In the genomic region with DNA sequence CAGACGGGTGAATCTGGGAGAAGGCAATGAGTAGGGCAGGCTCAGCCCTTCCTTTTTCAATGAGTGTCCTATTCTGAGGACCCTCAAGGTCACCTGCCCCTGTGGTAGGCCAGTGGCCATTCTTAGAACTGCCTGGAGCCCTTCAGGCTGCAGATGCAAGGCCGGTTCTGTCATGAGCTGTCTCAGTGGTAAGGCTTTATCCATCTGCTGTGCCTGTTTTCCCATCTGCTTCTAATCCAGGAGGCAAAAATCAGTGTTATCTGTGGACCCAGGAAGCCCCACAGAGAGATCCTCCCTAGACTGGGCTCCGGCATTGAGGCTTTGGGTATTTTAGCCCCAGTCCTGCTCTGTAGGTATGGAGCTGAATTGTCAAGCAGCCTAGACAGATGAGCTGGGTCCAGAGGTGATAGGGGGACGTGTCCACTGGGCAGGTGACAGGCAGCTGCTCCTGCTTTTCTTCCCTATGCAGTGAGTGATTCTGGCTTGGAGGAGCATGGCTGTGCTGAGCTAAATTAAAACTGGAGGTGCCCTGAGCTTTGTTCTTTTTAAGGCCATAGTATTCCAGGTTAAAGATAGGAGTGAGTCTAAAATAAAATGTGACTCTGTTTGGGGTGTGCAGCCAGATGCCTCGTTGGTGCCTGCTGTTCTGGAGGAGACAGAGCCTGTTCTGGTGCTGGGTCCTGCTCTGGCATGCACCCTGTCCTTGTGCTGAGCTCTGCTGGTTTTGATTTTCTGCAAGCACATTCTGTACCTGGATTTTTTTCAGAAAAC, we compare ENCODE assay signal across 33 cellular contexts.
DNase-seq lines count a peak whose midpoint lies in the region; ATAC-seq and TF ChIP-seq lines count a peak whose summit lies in the region.
"Had no signal": no experiment of that assay in that cellular context is flagged by ENCODE, and none has a peak within 500 bp of the region (broad histone marks: within the 10 kb centered on the region; RNA-seq: fewer than 3 reads in every experiment).

No MANE protein-coding gene starts in this region.

- POLR2A ChIA-PET in Caco-2 (lab: Charles Lee), result no interaction called here

- CTCF ChIA-PET in Caco-2 (lab: Charles Lee), result no interaction called here

- no peaks in the 10 kb centered on the region for H3K36me3 ChIP-seq in Caco-2 (ENCODE audit: control insufficient read depth, insufficient read depth, low read length)
- H3K36me3 ChIP-seq: suprapubic skin, uterus had no signal

- BruUV-seq in Caco-2 (replicated peaks; lab: Mats Ljungman, UMichigan), result no TSS peak

- intact Hi-C loops in Right ventricle myocardium inferior (cut with DNase I) (no loop called here), cardiac septum (cut with DNase I) (loop anchor here (2.0 kb wide), 1 partner anchor 23 kb away; no protein-coding TSS in a partner anchor), Right ventricle myocardium superior (cut with DNase I) (no loop called here), Caco-2 (cut with micrococcal nuclease; ENCODE audit: unreplicated experiment) (no loop called here)
- intact Hi-C loops in activated CD4-positive, alpha-beta T cell treated with anti-CD3 and anti-CD28 coated beads, Interleukin-2, amount 10 ng/mL, durations not matched to agents 24 days and 14 days (cut with micrococcal nuclease), result no loop called here

- peaks cover 13% of the 10 kb centered on the region for H3K36me3 Mint-ChIP-seq in nephron (ENCODE audit: low read depth)
- H3K36me3 Mint-ChIP-seq in activated CD4-positive, alpha-beta T cell treated with anti-CD3 and anti-CD28 coated beads, Interleukin-2, amount 10 ng/mL, durations not matched to agents 24 days and 14 days (ENCODE audit: low read depth), result no peaks in the 10 kb centered on the region
- no peaks in the 10 kb centered on the region for H3K36me3 Mint-ChIP-seq in Caco-2 (ENCODE audit: insufficient read depth, unreplicated experiment)
- H3K36me3 Mint-ChIP-seq: CD8-positive, alpha-beta T cell; stimulated activated naive B cell treated with anti-CD40 and anti-IgM and Interleukin-4, amounts not matched to agents 10 μg/mL and 1 μg/mL and 100 μg/mL, for 72 hours had no signal

- H3K27me3 ChIP-seq in Caco-2 (replicated peaks; ENCODE audit: control insufficient read depth, insufficient read depth, low read length), result no peaks in the 10 kb centered on the region
- H3K27me3 ChIP-seq: body of pancreas, suprapubic skin, uterus had no signal

- DNase-seq in Right ventricle myocardium inferior (ENCODE audit: missing footprints) (no peak), cardiac septum (ENCODE audit: low spot score) (no peak), Right ventricle myocardium superior (peak; percentile 52), Caco-2 (no peak), DMS153 (lab: John Stamatoyannopoulos, UW) (no peak)
- DNase-seq in activated CD4-positive, alpha-beta T cell treated with anti-CD3 and anti-CD28 coated beads, Interleukin-2, amount 10 ng/mL, durations not matched to agents 24 days and 14 days, result no peak
- DNase-seq: activated CD4-positive, alpha-beta T cell treated with anti-CD3 and anti-CD28 coated beads, Interleukin-2, amount 10 ng/mL, durations not matched to agents 7 days and 5 days; activated T-cell treated with anti-CD3 and anti-CD28 coated beads, Interleukin-2, amount 50 U/mL, for 4 hours; AML-193; body of pancreas; CD8-positive, alpha-beta T cell; cortex of kidney; DMS79; effector memory CD8-positive, alpha-beta T cell; foreskin fibroblast; GF-D8; H9; IMR-90; NCI-H1930; NCI-H345; NCI-H774; OCI-M1; posterior cingulate gyrus; stimulated activated CD4-positive, alpha-beta T cell treated with anti-CD3 and anti-CD28 coated beads, Interleukin-4, amount 100 ng/mL, for 4 hours; stimulated activated naive B cell treated with anti-CD40 and anti-IgM and Interleukin-4, amounts not matched to agents 10 μg/mL and 1 μg/mL and 100 μg/mL, for 72 hours; SW 1271; T1000; uterus had no signal

- H3K9me3 ChIP-seq in Caco-2, result no peaks in the 10 kb centered on the region
- H3K9me3 ChIP-seq: A549, body of pancreas, suprapubic skin, uterus had no signal

- H3K4me1 Mint-ChIP-seq in nephron (peaks cover 67% of the 10 kb centered on the region), Caco-2 (ENCODE audit: low read depth, unreplicated experiment) (no peaks in the 10 kb centered on the region)
- H3K4me1 Mint-ChIP-seq in activated CD4-positive, alpha-beta T cell treated with anti-CD3 and anti-CD28 coated beads, Interleukin-2, amount 10 ng/mL, durations not matched to agents 24 days and 14 days, result no peaks in the 10 kb centered on the region
- H3K4me1 Mint-ChIP-seq: activated CD4-positive, alpha-beta T cell treated with anti-CD3 and anti-CD28 coated beads, Interleukin-2, amount 10 ng/mL, durations not matched to agents 7 days and 5 days had no signal

- ATAC-seq in Right ventricle myocardium inferior, result peak; percentile 86
- ATAC-seq in Right ventricle myocardium superior (ENCODE audit: poor library complexity), result peak; percentile 84
- no peak for ATAC-seq in GM18505 (IDR thresholded peaks at IDR 0.05; ENCODE audit: unreplicated experiment)
- ATAC-seq: A549; activated T-cell treated with anti-CD3 and anti-CD28 coated beads, Interleukin-2, amount 50 U/mL, for 4 hours; body of pancreas; CD8-positive, alpha-beta T cell; effector memory CD8-positive, alpha-beta T cell; sciatic nerve; stimulated activated naive B cell treated with anti-CD40 and anti-IgM and Interleukin-4, amounts not matched to agents 10 μg/mL and 1 μg/mL and 100 μg/mL, for 72 hours had no signal

- H3K4me1 ChIP-seq in Caco-2, result no peaks in the 10 kb centered on the region
- H3K4me1 ChIP-seq: A549, body of pancreas, uterus had no signal

- H3K27me3 Mint-ChIP-seq in nephron (ENCODE audit: low read depth) (no peaks in the 10 kb centered on the region), Caco-2 (ENCODE audit: insufficient read depth, unreplicated experiment) (no peaks in the 10 kb centered on the region)
- H3K27me3 Mint-ChIP-seq in activated CD4-positive, alpha-beta T cell treated with anti-CD3 and anti-CD28 coated beads, Interleukin-2, amount 10 ng/mL, durations not matched to agents 24 days and 14 days, result no peaks in the 10 kb centered on the region
- H3K27me3 Mint-ChIP-seq: activated CD4-positive, alpha-beta T cell treated with anti-CD3 and anti-CD28 coated beads, Interleukin-2, amount 10 ng/mL, durations not matched to agents 7 days and 5 days; stimulated activated naive B cell treated with anti-CD40 and anti-IgM and Interleukin-4, amounts not matched to agents 10 μg/mL and 1 μg/mL and 100 μg/mL, for 72 hours had no signal

- H3K4me3 Mint-ChIP-seq in nephron (no peak overlapping the region), Caco-2 (ENCODE audit: unreplicated experiment) (no peak overlapping the region)
- H3K4me3 Mint-ChIP-seq in activated CD4-positive, alpha-beta T cell treated with anti-CD3 and anti-CD28 coated beads, Interleukin-2, amount 10 ng/mL, durations not matched to agents 24 days and 14 days, result no peak overlapping the region
- H3K4me3 Mint-ChIP-seq: activated CD4-positive, alpha-beta T cell treated with anti-CD3 and anti-CD28 coated beads, Interleukin-2, amount 10 ng/mL, durations not matched to agents 7 days and 5 days; activated T-cell treated with anti-CD3 and anti-CD28 coated beads, Interleukin-2, amount 50 U/mL, for 4 hours; CD8-positive, alpha-beta T cell; effector memory CD8-positive, alpha-beta T cell; H9; stimulated activated naive B cell treated with anti-CD40 and anti-IgM and Interleukin-4, amounts not matched to agents 10 μg/mL and 1 μg/mL and 100 μg/mL, for 72 hours had no signal

- peak overlapping the region; percentile 16 to 69 (median 28) for H3K27ac Mint-ChIP-seq in nephron
- no peak overlapping the region for H3K27ac Mint-ChIP-seq in activated CD4-positive, alpha-beta T cell treated with anti-CD3 and anti-CD28 coated beads, Interleukin-2, amount 10 ng/mL, durations not matched to agents 24 days and 14 days
- no peak overlapping the region for H3K27ac Mint-ChIP-seq in Caco-2 (ENCODE audit: unreplicated experiment)
- H3K27ac Mint-ChIP-seq: activated CD4-positive, alpha-beta T cell treated with anti-CD3 and anti-CD28 coated beads, Interleukin-2, amount 10 ng/mL, durations not matched to agents 7 days and 5 days; CD8-positive, alpha-beta T cell; effector memory CD8-positive, alpha-beta T cell; stimulated activated naive B cell treated with anti-CD40 and anti-IgM and Interleukin-4, amounts not matched to agents 10 μg/mL and 1 μg/mL and 100 μg/mL, for 72 hours had no signal

- TF ChIP-seq CTCF in nephron (IDR thresholded peaks at IDR 0.05; ENCODE audit: unreplicated experiment in 3 of 3) (no peak), Caco-2 (IDR thresholded peaks at IDR 0.05; ENCODE audit: insufficient read depth in 1 of 2, low read depth in 1 of 2, low read length in 1 of 2, severe bottlenecking in 1 of 2, unreplicated experiment in 1 of 2) (no peak)

- H3K9me3 Mint-ChIP-seq in nephron (peaks cover 13% of the 10 kb centered on the region), Caco-2 (ENCODE audit: unreplicated experiment) (no peaks in the 10 kb centered on the region)
- H3K9me3 Mint-ChIP-seq in activated CD4-positive, alpha-beta T cell treated with anti-CD3 and anti-CD28 coated beads, Interleukin-2, amount 10 ng/mL, durations not matched to agents 24 days and 14 days, result no peaks in the 10 kb centered on the region
- H3K9me3 Mint-ChIP-seq: activated T-cell treated with anti-CD3 and anti-CD28 coated beads, Interleukin-2, amount 50 U/mL, for 4 hours; effector memory CD8-positive, alpha-beta T cell had no signal

- TF ChIP-seq POLR2A in GM18505 (IDR thresholded peaks at IDR 0.05; ENCODE audit: borderline replicate concordance, extremely low read depth, insufficient read depth, insufficient read length), result no peak

- H3K4me3 ChIP-seq in Caco-2 (ENCODE audit: low read depth, low read length), result no peak overlapping the region
- H3K4me3 ChIP-seq: A549, body of pancreas, suprapubic skin, uterus had no signal

Comparison
In these comparisons a context has a peak if more than half of its experiments do, and no peak if none do; other contexts are left out.
1. H3K27ac Mint-ChIP-seq: peak in nephron (3 of 3); none in activated CD4-positive, alpha-beta T cell treated with anti-CD3 and anti-CD28 coated beads, Interleukin-2, amount 10 ng/mL, durations not matched to agents 24 days and 14 days (single experiment) and Caco-2 (single experiment).